Comparison of ENCODE assay signal across 9 cellular contexts in genomic region chr17:76636486-76637206, GRCh38. TPM values are rescaled to one million over a fixed set of nuclear protein-coding genes. Genes with fewer than 3 reads are reported as not detected.
A peak's percentile ranks its signal among the peaks of the same experiment; 100 is the strongest.
DNase-seq lines count a peak whose midpoint lies in the region; ATAC-seq, FAIRE-seq and TF ChIP-seq lines count a peak whose summit lies in the region.
"Not testable (repeated sequence)": the region's sequence is repeated elsewhere in the genome, so short reads cannot be mapped to it uniquely, and the experiment has no call there.
"Had no signal": no experiment of that assay in that cellular context is flagged by ENCODE, and none has a peak within 500 bp of the region (broad histone marks: within the 10 kb centered on the region; RNA-seq: fewer than 3 reads in every experiment).

No MANE protein-coding gene starts in this region.

- peak overlapping the region; percentile 13 for H3K18ac ChIP-seq in neuronal stem cell (ENCODE audit: low read length)

- not testable (repeated sequence) for H4K20me1 ChIP-seq in K562 (replicated peaks; ENCODE audit: control insufficient read depth, insufficient read depth, low read length); HepG2 (ENCODE audit: insufficient read depth, low read length); smooth muscle cell (ENCODE audit: low read depth)

- not testable (repeated sequence) for TF ChIP-seq EP300 in K562 (IDR thresholded peaks at IDR 0.05; ENCODE audit: low read length); HepG2 (IDR thresholded peaks at IDR 0.05; ENCODE audit: low read depth in 2 of 2, low read length in 2 of 2); HepG2 (CRISPR knock-in tag; IDR thresholded peaks at IDR 0.05; ENCODE audit: borderline replicate concordance)

- H3K4me3 Mint-ChIP-seq in Caco-2 (ENCODE audit: unreplicated experiment); nephron progenitor cell: not testable (repeated sequence)

- not testable (repeated sequence) for H3K27me3 Mint-ChIP-seq in Caco-2 (ENCODE audit: insufficient read depth, unreplicated experiment); nephron progenitor cell (ENCODE audit: low read depth, poor library complexity)

- H2BK15ac ChIP-seq in neuronal stem cell (ENCODE audit: low read length) = peak overlapping the region; percentile 55

- CTCF ChIA-PET in Caco-2 (lab: Charles Lee); K562 (lab: Yijun Ruan, JAX; ENCODE audit: low intra/inter-chr PET ratio); HepG2 (lab: Yijun Ruan, JAX; ENCODE audit: low intra/inter-chr PET ratio, low total read pairs): not testable (repeated sequence)

- TF ChIP-seq CTCF in Caco-2 (IDR thresholded peaks at IDR 0.05; ENCODE audit: insufficient read depth in 1 of 2, low read depth in 1 of 2, low read length in 1 of 2, severe bottlenecking in 1 of 2, unreplicated experiment in 1 of 2); Peyer's patch (IDR thresholded peaks at IDR 0.05); K562 (IDR thresholded peaks at IDR 0.05 in 2 of 3, conservative IDR thresholded peaks at IDR 0.05 in 1 of 3; ENCODE audit: insufficient read depth in 2 of 3, low read depth in 1 of 3, low read length in 3 of 3); HepG2 (CRISPR knock-in tag; IDR thresholded peaks at IDR 0.05); nephron progenitor cell (IDR thresholded peaks at IDR 0.05); smooth muscle cell (IDR thresholded peaks at IDR 0.05; ENCODE audit: borderline replicate concordance, insufficient read depth, poor library complexity, severe bottlenecking): not testable (repeated sequence)

- not testable (repeated sequence) for H2AFZ ChIP-seq in K562 (ENCODE audit: low read depth, low read length); HepG2 (ENCODE audit: low read length); smooth muscle cell (ENCODE audit: low read depth)
- H2AFZ ChIP-seq in neuronal stem cell (ENCODE audit: low read length) = peak overlapping the region; percentile 25

- H3K4me2 ChIP-seq in K562 (ENCODE audit: insufficient read depth, low read length); HepG2 (ENCODE audit: low read depth, low read length); neuronal stem cell (ENCODE audit: insufficient read depth, low read length, poor library complexity, severe bottlenecking): not testable (repeated sequence)
- peak overlapping the region; percentile 46 for H3K4me2 ChIP-seq in smooth muscle cell

- H3K23ac ChIP-seq in neuronal stem cell (ENCODE audit: low read depth, low read length, poor library complexity) = not testable (repeated sequence)

- not testable (repeated sequence) for H3K36me3 Mint-ChIP-seq in Caco-2 (ENCODE audit: insufficient read depth, unreplicated experiment); nephron progenitor cell (ENCODE audit: low read depth)

- H3F3A ChIP-seq in smooth muscle cell (ENCODE audit: low read depth) = not testable (repeated sequence)

- not testable (repeated sequence) for TF ChIP-seq POLR2A in Peyer's patch (IDR thresholded peaks at IDR 0.05); K562 (conservative IDR thresholded peaks at IDR 0.05); HepG2 (IDR thresholded peaks at IDR 0.05; ENCODE audit: insufficient read depth in 1 of 2, low read depth in 2 of 2, low read length in 2 of 2)

- H3K27me3 ChIP-seq in Caco-2 (replicated peaks; ENCODE audit: control insufficient read depth, insufficient read depth, low read length); Peyer's patch; K562 (ENCODE audit: control insufficient read depth in 2 of 2, insufficient read depth in 2 of 2, low read length in 2 of 2); HepG2 (ENCODE audit: control insufficient read depth in 1 of 2, insufficient read depth in 2 of 2, low read length in 2 of 2); neuronal stem cell (ENCODE audit: control insufficient read depth in 3 of 3, insufficient read depth in 3 of 3, low read depth in 1 of 3, low read length in 3 of 3); smooth muscle cell (ENCODE audit: low read depth): not testable (repeated sequence)

- not testable (repeated sequence) for H3K14ac ChIP-seq in neuronal stem cell (ENCODE audit: low read length)

- H3K9me3 ChIP-seq in Caco-2; Peyer's patch; K562 (replicated peaks; ENCODE audit: control insufficient read depth, insufficient read depth, low read depth, low read length); HepG2 (ENCODE audit: low read length); neuronal stem cell (replicated peaks in 1 of 2; ENCODE audit: control insufficient read depth in 2 of 2, insufficient read depth in 1 of 2, low read depth in 1 of 2, low read length in 2 of 2); smooth muscle cell (replicated peaks; ENCODE audit: low read depth): not testable (repeated sequence)

- not testable (repeated sequence) for H3K9ac ChIP-seq in K562 (ENCODE audit: insufficient read depth in 1 of 2, low read depth in 2 of 2, low read length in 2 of 2); HepG2 (ENCODE audit: insufficient read depth, low read depth, low read length); neuronal stem cell (ENCODE audit: low read depth, low read length, poor library complexity); smooth muscle cell (ENCODE audit: low read depth)

- H3K9me3 Mint-ChIP-seq in Caco-2 (ENCODE audit: unreplicated experiment); nephron progenitor cell: not testable (repeated sequence)

- H2BK5ac ChIP-seq in neuronal stem cell (ENCODE audit: low read length) = not testable (repeated sequence)

- H3K9me1 ChIP-seq in K562 (ENCODE audit: control insufficient read depth, insufficient read depth, low read length) = not testable (repeated sequence)

- not testable (repeated sequence) for BruUV-seq in Caco-2 (replicated peaks; lab: Mats Ljungman, UMichigan); K562 (replicated peaks; lab: Mats Ljungman, UMichigan); HepG2 (replicated peaks; lab: Mats Ljungman, UMichigan)

- intact Hi-C loops in Caco-2 (cut with micrococcal nuclease; ENCODE audit: unreplicated experiment); HepG2 (cut with micrococcal nuclease; ENCODE audit: unreplicated experiment): not testable (repeated sequence)
- intact Hi-C loops in K562 (cut with micrococcal nuclease) = loop anchor here (5.0 kb wide), 1 partner anchor 36 kb away; no protein-coding TSS in a partner anchor

- TF ChIP-seq RAD21 in K562 (CRISPR knock-in tag; conservative IDR thresholded peaks at IDR 0.05 in 1 of 2, IDR thresholded peaks at IDR 0.05 in 1 of 2); HepG2 (CRISPR knock-in tag; IDR thresholded peaks at IDR 0.05): not testable (repeated sequence)

- DNase-seq in Caco-2; K562 (ENCODE audit: extremely low read depth in 1 of 4, low spot score in 3 of 4); HepG2 (ENCODE audit: low spot score); nephron progenitor cell; neuronal stem cell (ENCODE audit: low spot score); smooth muscle cell (lab: John Stamatoyannopoulos, UW; ENCODE audit: unreplicated experiment): not testable (repeated sequence)
- DNase-seq in Peyer's patch = peak in 2 of 3 donors; percentile 8 to 9

- H4K91ac ChIP-seq in neuronal stem cell (ENCODE audit: low read depth, low read length, poor library complexity) = not testable (repeated sequence)

- POLR2A ChIA-PET in Caco-2 (lab: Charles Lee); HepG2 (lab: Yijun Ruan, JAX): not testable (repeated sequence)
- POLR2A ChIA-PET in K562 (lab: Yijun Ruan, JAX) = interaction anchor here (0.9 to 2.1 kb wide), 4 partner anchors 8 to 79 kb away, joined by 3 to 7 read pairs (median 4); no protein-coding TSS in a partner anchor

- H3K79me1 ChIP-seq in neuronal stem cell (ENCODE audit: low read depth, low read length) = not testable (repeated sequence)

- H3K4ac ChIP-seq in neuronal stem cell (ENCODE audit: low read length) = not testable (repeated sequence)

- ATAC-seq in K562, HepG2: not testable (repeated sequence)

- H3K4me1 Mint-ChIP-seq in Caco-2 (ENCODE audit: low read depth, unreplicated experiment) = peaks cover 65% of the 10 kb centered on the region
- H3K4me1 Mint-ChIP-seq in nephron progenitor cell = peaks cover 68% of the 10 kb centered on the region

- not testable (repeated sequence) for H3K4me3 ChIP-seq in Caco-2 (ENCODE audit: low read depth, low read length); Peyer's patch; K562; HepG2 (replicated peaks in 1 of 3; ENCODE audit: insufficient read depth in 1 of 3, low read depth in 2 of 3, low read length in 3 of 3); neuronal stem cell (ENCODE audit: low read length in 2 of 2); smooth muscle cell

- 56% methylated on average over 8 of the region's 27 CpGs for WGBS in K562 (ENCODE audit: insufficient coverage, low coverage, missing lambda C conversion rate)
- 69% methylated on average over 25 of the region's 27 CpGs for WGBS in HepG2 (ENCODE audit: low lambda C conversion rate)
- WGBS in neuronal stem cell (ENCODE audit: extremely low coverage in 2 of 2, insufficient read length in 2 of 2, insufficient replicate concordance in 1 of 2), 2 donors = no CpG with 5 or more reads among the region's 27 CpGs
- 83% methylated on average over 21 of the region's 27 CpGs for WGBS in smooth muscle cell (ENCODE audit: low lambda C conversion rate)

- H3K36me3 ChIP-seq in Caco-2 (ENCODE audit: control insufficient read depth, insufficient read depth, low read length); Peyer's patch; HepG2 (replicated peaks in 1 of 2; ENCODE audit: control insufficient read depth in 1 of 2, insufficient read depth in 2 of 2, low read length in 2 of 2); neuronal stem cell (replicated peaks in 1 of 2; ENCODE audit: control insufficient read depth in 2 of 2, insufficient read depth in 2 of 2, low read length in 2 of 2); smooth muscle cell (ENCODE audit: low read depth): not testable (repeated sequence)
- peaks cover 55% of the 10 kb centered on the region for H3K36me3 ChIP-seq in K562 (ENCODE audit: control insufficient read depth, insufficient read depth, low read length)

- H3K79me2 ChIP-seq in K562 (ENCODE audit: control insufficient read depth, insufficient read depth, low read length) = peaks cover 68% of the 10 kb centered on the region
- not testable (repeated sequence) for H3K79me2 ChIP-seq in HepG2 (ENCODE audit: insufficient read depth, low read length); smooth muscle cell (ENCODE audit: low read depth)

- not testable (repeated sequence) for H2BK12ac ChIP-seq in neuronal stem cell (ENCODE audit: low read length)

- not testable (repeated sequence) for H4K8ac ChIP-seq in neuronal stem cell (ENCODE audit: low read depth, low read length)

- not testable (repeated sequence) for FAIRE-seq in K562 (lab: Jason Lieb, UNC); HepG2 (lab: Jason Lieb, UNC)

- H3K4me1 ChIP-seq in Caco-2 (peaks cover 82% of the 10 kb centered on the region), Peyer's patch (peaks cover 0 to 12% (median 0%) of the 10 kb centered on the region in 4 donors), K562 (replicated peaks in 1 of 2; ENCODE audit: control insufficient read depth in 2 of 2, insufficient read depth in 2 of 2, low read length in 2 of 2) (peaks cover 32 to 38% of the 10 kb centered on the region in 2 experiments; a peak in 4 of 5 replicates), HepG2 (ENCODE audit: insufficient read depth, low read length) (peaks cover 63% of the 10 kb centered on the region), neuronal stem cell (ENCODE audit: control insufficient read depth in 2 of 2, insufficient read depth in 1 of 2, low read depth in 1 of 2, low read length in 2 of 2) (peaks cover 20% of the 10 kb centered on the region in 2 donors)
- not testable (repeated sequence) for H3K4me1 ChIP-seq in smooth muscle cell (ENCODE audit: low read depth)

- H3K27ac ChIP-seq in Peyer's patch; HepG2 (ENCODE audit: extremely low read length, insufficient read depth, low read length): not testable (repeated sequence)
- 0 out of 3 replicates have a peak overlapping the region, but pooled peaks have one; percentile 22 for H3K27ac ChIP-seq in K562 (ENCODE audit: extremely low read depth, low read depth, low read length)
- H3K27ac ChIP-seq in neuronal stem cell (replicated peaks; ENCODE audit: low read length) = peak overlapping the region; percentile 55
- H3K27ac ChIP-seq in smooth muscle cell (ENCODE audit: low read depth) = peak overlapping the region; percentile 87

- in situ Hi-C loops in K562 (cut with MboI); HepG2 (cut with HindIII; ENCODE audit: extremely low pct_ligation_motif_present, low pct_unique_long_range_greater_than_20kb): not testable (repeated sequence)

- peak overlapping the region; percentile 44 for H2AK5ac ChIP-seq in neuronal stem cell (ENCODE audit: low read depth, low read length)

- H3K27ac Mint-ChIP-seq in Caco-2 (ENCODE audit: unreplicated experiment) (peak overlapping the region; percentile 64), nephron progenitor cell (peak overlapping the region; percentile 90)

- not testable (repeated sequence) for H2BK120ac ChIP-seq in neuronal stem cell (ENCODE audit: low read depth, low read length)

RNA-seq across cellular contexts. Expression of gene ST6GALNAC1, which starts 6.9 kb away (rescaled TPM):
- total RNA-seq in Caco-2 (2022) (1.6 and 1.7 TPM in 2 replicates), Peyer's patch (100 to 1,000 TPM in 2 of 4 donors, 10 to 100 TPM in 2; 91.6 to 135 (median 102) TPM), K562 (2014; rRNA removed) (43.4 and 54.9 TPM in 2 replicates), K562 (2014; rRNA removed; fragmentation: Illumina TruSeq; extraction: Trizol) (47.3 and 50.5 TPM in 2 replicates), K562 (2015; rRNA removed; fragmentation: Illumina TruSeq; extraction: Trizol) (20.6 and 21.4 TPM in 2 replicates), K562 (2021) (42.9 and 53.1 TPM in 2 replicates), HepG2 (2016; rRNA removed; fragmentation: Illumina TruSeq; extraction: Trizol) (not detected in 2 replicates), smooth muscle cell (not detected in 2 replicates)
- 78.1 and 101 TPM in 2 replicates for total RNA-seq in K562 (2011; cell fraction: chromatin; rRNA removed; ENCODE audit: low replicate concordance)
- 67.5 and 71.5 TPM in 2 replicates for total RNA-seq in K562 (2011; cell fraction: nucleolus; rRNA removed)
- 66.0 and 71.4 TPM in 2 replicates for total RNA-seq in K562 (2011; cell fraction: nucleoplasm; rRNA removed)
- polyA plus RNA-seq in K562 (2011; rRNA removed) (34.7 and 40.1 TPM in 2 replicates), K562 (2014; fragmentation: Illumina TruSeq; extraction: Trizol) (62.4 and 68.4 TPM in 2 replicates), K562 (2014; fragmentation: Nextera tagmentation; extraction: Ambion mirVana) (10 to 100 TPM; 50.4 to 62.9 TPM), K562 (2014; rRNA removed) (49.1 and 56.0 TPM in 2 replicates), HepG2 (2011; rRNA removed) (not detected in 2 replicates), smooth muscle cell (not detected in 2 replicates)
- 35.5 and 41.2 TPM in 2 replicates for polyA plus RNA-seq in K562 (2011; cell fraction: cytosol; rRNA removed)
- polyA plus RNA-seq in K562 (2011; cell fraction: nucleus; rRNA removed) = 54.0 and 74.4 TPM in 2 replicates
- 30.1 and 68.3 TPM in 2 replicates for polyA plus RNA-seq in K562 (2012)
- polyA minus RNA-seq in K562 (2011; rRNA and poly(A)+ RNA removed) = 31.5 and 36.3 TPM in 2 replicates
- polyA minus RNA-seq in K562 (2011; cell fraction: cytosol; rRNA and poly(A)+ RNA removed) = 14.5 and 27.7 TPM in 2 replicates
- 20.6 and 35.8 TPM in 2 replicates for polyA minus RNA-seq in K562 (2011; cell fraction: nucleus; rRNA and poly(A)+ RNA removed)
- not detected in 2 replicates for total RNA-seq in HepG2 (2016; cell fraction: cytosol; rRNA removed; fragmentation: Illumina TruSeq; extraction: Trizol; ENCODE audit: low read depth)
- total RNA-seq in HepG2 (2016; cell fraction: insoluble cytoplasmic fraction; rRNA removed; fragmentation: Illumina TruSeq; extraction: Trizol) = not detected in 2 replicates
- not detected in 2 replicates for total RNA-seq in HepG2 (2016; cell fraction: membrane; rRNA removed; fragmentation: Illumina TruSeq; extraction: Trizol)
- total RNA-seq in HepG2 (2016; cell fraction: nucleus; rRNA removed; fragmentation: Illumina TruSeq; extraction: Trizol) = not detected in 2 replicates
- polyA plus RNA-seq in HepG2 (2011; cell fraction: cytosol; rRNA removed) = not detected in 2 replicates
- polyA plus RNA-seq in HepG2 (2011; cell fraction: nucleus; rRNA removed) = not detected in 2 replicates
- polyA plus RNA-seq in HepG2 (2012) = not detected in 2 replicates
- not detected in 2 replicates for polyA plus RNA-seq in HepG2 (2016; cell fraction: cytosol; fragmentation: Illumina TruSeq; extraction: Trizol; ENCODE audit: low read depth)
- not detected in 2 replicates for polyA plus RNA-seq in HepG2 (2016; cell fraction: insoluble cytoplasmic fraction; fragmentation: Illumina TruSeq; extraction: Trizol; ENCODE audit: low read depth)
- polyA plus RNA-seq in HepG2 (2016; cell fraction: membrane; fragmentation: Illumina TruSeq; extraction: Trizol; ENCODE audit: low read depth) = not detected in 2 replicates
- not detected in 2 replicates for polyA plus RNA-seq in HepG2 (2016; cell fraction: nucleus; fragmentation: Illumina TruSeq; extraction: Trizol; ENCODE audit: insufficient read depth, low read depth)
- 0.36 and 9.8 TPM in 2 replicates for polyA minus RNA-seq in HepG2 (2011; rRNA and poly(A)+ RNA removed; ENCODE audit: low replicate concordance)
- polyA minus RNA-seq in HepG2 (2011; cell fraction: cytosol; rRNA and poly(A)+ RNA removed) = not detected in 2 replicates
- polyA minus RNA-seq in HepG2 (2011; cell fraction: nucleus; rRNA and poly(A)+ RNA removed) = not detected in 2 replicates
- polyA plus RNA-seq in neuronal stem cell (2013, experiment 1 of 2) = not detected
- not detected for polyA plus RNA-seq in neuronal stem cell (2013, experiment 2 of 2)
- total RNA-seq: H1, H7 had no signal
- polyA plus RNA-seq: H1 had no signal

RNA-seq across cellular contexts. Expression of gene ST6GALNAC2, which starts 51.0 kb away (rescaled TPM):
- total RNA-seq in Caco-2 (2022) = 0.77 and 2.5 TPM in 2 replicates
- total RNA-seq in Peyer's patch = 1 to 10 TPM in 1 of 4 donors, under 1 TPM in 1, not detected in 2; 0.94 to 2.5 TPM
- total RNA-seq in K562 (2011; cell fraction: chromatin; rRNA removed; ENCODE audit: low replicate concordance) = not detected in 2 replicates
- total RNA-seq in K562 (2011; cell fraction: nucleolus; rRNA removed) = not detected in 2 replicates
- not detected in 2 replicates for total RNA-seq in K562 (2011; cell fraction: nucleoplasm; rRNA removed)
- not detected in 2 replicates for total RNA-seq in K562 (2014; rRNA removed)
- not detected in 2 replicates for total RNA-seq in K562 (2014; rRNA removed; fragmentation: Illumina TruSeq; extraction: Trizol)
- total RNA-seq in K562 (2015; rRNA removed; fragmentation: Illumina TruSeq; extraction: Trizol) = not detected in 2 replicates
- not detected in 2 replicates for total RNA-seq in K562 (2021)
- polyA plus RNA-seq in K562 (2011; rRNA removed) = not detected in 2 replicates
- polyA plus RNA-seq in K562 (2011; cell fraction: cytosol; rRNA removed) = not detected in 2 replicates
- polyA plus RNA-seq in K562 (2011; cell fraction: nucleus; rRNA removed) = not detected in 2 replicates
- not detected in 2 replicates for polyA plus RNA-seq in K562 (2012)
- 0.18 TPM in 1 of 2 replicates, not detected in the other for polyA plus RNA-seq in K562 (2014; fragmentation: Illumina TruSeq; extraction: Trizol)
- polyA plus RNA-seq in K562 (2014; fragmentation: Nextera tagmentation; extraction: Ambion mirVana) = not detected
- polyA plus RNA-seq in K562 (2014; rRNA removed) = not detected in 2 replicates
- not detected in 2 replicates for polyA minus RNA-seq in K562 (2011; rRNA and poly(A)+ RNA removed)
- not detected in 2 replicates for polyA minus RNA-seq in K562 (2011; cell fraction: cytosol; rRNA and poly(A)+ RNA removed)
- polyA minus RNA-seq in K562 (2011; cell fraction: nucleus; rRNA and poly(A)+ RNA removed) = not detected in 2 replicates
- total RNA-seq in HepG2 (2016; rRNA removed; fragmentation: Illumina TruSeq; extraction: Trizol) = 0.49 and 0.84 TPM in 2 replicates
- total RNA-seq in HepG2 (2016; cell fraction: cytosol; rRNA removed; fragmentation: Illumina TruSeq; extraction: Trizol; ENCODE audit: low read depth) = 0.35 and 0.51 TPM in 2 replicates
- total RNA-seq in HepG2 (2016; cell fraction: insoluble cytoplasmic fraction; rRNA removed; fragmentation: Illumina TruSeq; extraction: Trizol) = 0.13 and 0.39 TPM in 2 replicates
- 0.77 and 0.79 TPM in 2 replicates for total RNA-seq in HepG2 (2016; cell fraction: membrane; rRNA removed; fragmentation: Illumina TruSeq; extraction: Trizol)
- 0.68 and 0.97 TPM in 2 replicates for total RNA-seq in HepG2 (2016; cell fraction: nucleus; rRNA removed; fragmentation: Illumina TruSeq; extraction: Trizol)
- polyA plus RNA-seq in HepG2 (2011; rRNA removed) = 0.12 and 0.30 TPM in 2 replicates
- 0.24 and 0.50 TPM in 2 replicates for polyA plus RNA-seq in HepG2 (2011; cell fraction: cytosol; rRNA removed)
- polyA plus RNA-seq in HepG2 (2011; cell fraction: nucleus; rRNA removed) = 0.43 TPM in 2 replicates
- 0.16 TPM in 1 of 2 replicates, not detected in the other for polyA plus RNA-seq in HepG2 (2012)
- 0.34 and 0.45 TPM in 2 replicates for polyA plus RNA-seq in HepG2 (2016; cell fraction: cytosol; fragmentation: Illumina TruSeq; extraction: Trizol; ENCODE audit: low read depth)
- polyA plus RNA-seq in HepG2 (2016; cell fraction: insoluble cytoplasmic fraction; fragmentation: Illumina TruSeq; extraction: Trizol; ENCODE audit: low read depth) = 0.56 and 0.64 TPM in 2 replicates
- polyA plus RNA-seq in HepG2 (2016; cell fraction: membrane; fragmentation: Illumina TruSeq; extraction: Trizol; ENCODE audit: low read depth) = 0.62 and 0.69 TPM in 2 replicates
- polyA plus RNA-seq in HepG2 (2016; cell fraction: nucleus; fragmentation: Illumina TruSeq; extraction: Trizol; ENCODE audit: insufficient read depth, low read depth) = 1.0 and 1.6 TPM in 2 replicates
- 0.34 and 1.1 TPM in 2 replicates for polyA minus RNA-seq in HepG2 (2011; rRNA and poly(A)+ RNA removed; ENCODE audit: low replicate concordance)
- not detected in 2 replicates for polyA minus RNA-seq in HepG2 (2011; cell fraction: cytosol; rRNA and poly(A)+ RNA removed)
- not detected in 2 replicates for polyA minus RNA-seq in HepG2 (2011; cell fraction: nucleus; rRNA and poly(A)+ RNA removed)
- 0.35 TPM for polyA plus RNA-seq in neuronal stem cell (2013, experiment 1 of 2)
- polyA plus RNA-seq in neuronal stem cell (2013, experiment 2 of 2) = 0.50 TPM
- 6.9 and 9.9 TPM in 2 replicates for total RNA-seq in smooth muscle cell
- 1.2 and 13.2 TPM in 2 replicates for polyA plus RNA-seq in smooth muscle cell
- total RNA-seq: H1 had no signal
